ENCODE assay signal across 23 cellular contexts in genomic region chr17:19016297-19016696, GRCh38. TPM values are rescaled to one million over a fixed set of nuclear protein-coding genes. Genes with fewer than 3 reads are reported as not detected.
DNase-seq lines count a peak whose midpoint lies in the region; ATAC-seq and TF ChIP-seq lines count a peak whose summit lies in the region.
"Had no signal": no experiment of that assay in that cellular context is flagged by ENCODE, and none has a peak within 500 bp of the region (broad histone marks: within the 10 kb centered on the region; RNA-seq: fewer than 3 reads in every experiment).

No MANE protein-coding gene starts in this region.

- intact Hi-C loops in mammary epithelial cell (cut with micrococcal nuclease), result loop anchor here (10.0 kb wide), 1 partner anchor 51 kb away; no protein-coding TSS in a partner anchor
- intact Hi-C loops in breast epithelium (cut with DNase I; ENCODE audit: low total_unique reads), result no loop called here
- intact Hi-C loops in posterior vena cava (cut with DNase I), result loop anchor here in 1 of 2 donors (5.0 to 10.0 kb wide), 2 partner anchors 49 to 1281 kb away; no protein-coding TSS in a partner anchor
- intact Hi-C loops in ascending aorta (cut with DNase I), result no loop called here

- in situ Hi-C loops in mammary epithelial cell (cut with MboI; ENCODE audit: low sequenced_read_pairs in 2 of 2), result no loop called here

- TF ChIP-seq CTCF in mammary epithelial cell (conservative IDR thresholded peaks at IDR 0.05 in 1 of 2, IDR thresholded peaks at IDR 0.05 in 1 of 2; ENCODE audit: extremely low read depth in 1 of 2, insufficient read depth in 1 of 2, low read depth in 1 of 2, low read length in 2 of 2), result no peak
- no peak for TF ChIP-seq CTCF in breast epithelium (IDR thresholded peaks at IDR 0.05)
- no peak for TF ChIP-seq CTCF in ascending aorta (IDR thresholded peaks at IDR 0.05)

- no peak overlapping the region for H2AFZ ChIP-seq in mammary epithelial cell (ENCODE audit: low read depth, low read length)
- H2AFZ ChIP-seq: GM23338 had no signal

- CTCF ChIA-PET in mammary epithelial cell (lab: Charles Lee; ENCODE audit: low non-redundant PET), result no interaction called here

- no peak for TF ChIP-seq POLR2A in breast epithelium (IDR thresholded peaks at IDR 0.05)

- no peaks in the 10 kb centered on the region for H4K20me1 ChIP-seq in mammary epithelial cell (ENCODE audit: insufficient read depth, low read length)

- H3K79me2 ChIP-seq in mammary epithelial cell (ENCODE audit: insufficient read depth, low read length), result no peaks in the 10 kb centered on the region

- no peak for DNase-seq in mammary epithelial cell
- DNase-seq in breast epithelium (ENCODE audit: low spot score in 2 of 2), result no peak
- DNase-seq in NCI-H1694 treated with DMSO at 0.1 percent for 48 hours (lab: John Stamatoyannopoulos, UW), result peak; percentile 82
- DNase-seq in posterior vena cava (ENCODE audit: low spot score), result peak; percentile 55
- no peak for DNase-seq in LoVo (ENCODE audit: low spot score)
- DNase-seq in ascending aorta (ENCODE audit: low spot score in 2 of 2), result no peak
- DNase-seq: 8988T; BE2C; CD4-positive, CD25-positive, alpha-beta regulatory T cell; COR-L47; DMS 273 treated with DMSO at 0.1 percent for 48 hours; DND-41; HCEC 1CT; NCI-H1105; NCI-H510A; NCI-H748 treated with DMSO at 0.1 percent for 48 hours; NK-92 treated with Interleukin-12 subunit alpha and Interleukin-12 subunit beta, amount 100 ng/mL, for 24 hours; Peyer's patch; SHP77 treated with DMSO at 0.1 percent for 48 hours had no signal

- ATAC-seq in esophagus mucosa (peak; percentile 27), HG02588 (IDR thresholded peaks at IDR 0.05; ENCODE audit: unreplicated experiment) (no peak)
- ATAC-seq: GM23338, K562 had no signal

- WGBS in mammary epithelial cell (ENCODE audit: low coverage, missing lambda C conversion rate), result 72% methylated on average over 7 of the region's 8 CpGs

- H3K4me1 ChIP-seq in mammary epithelial cell (ENCODE audit: insufficient read depth, low read length) (peaks cover 9% of the 10 kb centered on the region), breast epithelium (no peaks in the 10 kb centered on the region), ascending aorta (no peaks in the 10 kb centered on the region)

- H3K4me2 ChIP-seq in mammary epithelial cell (ENCODE audit: insufficient read depth, low read depth, low read length), result peak overlapping the region; percentile 47
- H3K4me2 ChIP-seq: GM23338 had no signal

- H3K27me3 ChIP-seq in mammary epithelial cell (ENCODE audit: insufficient read depth, low read length), result no peaks in the 10 kb centered on the region
- no peaks in the 10 kb centered on the region for H3K27me3 ChIP-seq in breast epithelium
- H3K27me3 ChIP-seq in ascending aorta, result no peaks in the 10 kb centered on the region
- H3K27me3 ChIP-seq: BE2C, Peyer's patch had no signal

- H3K9ac ChIP-seq in mammary epithelial cell (ENCODE audit: insufficient read depth, low read length), result no peak overlapping the region

- H3K36me3 ChIP-seq in mammary epithelial cell (ENCODE audit: insufficient read depth, low read length) (no peaks in the 10 kb centered on the region), breast epithelium (no peaks in the 10 kb centered on the region), ascending aorta (no peaks in the 10 kb centered on the region)
- H3K36me3 ChIP-seq: BE2C, Peyer's patch had no signal

- H3K27ac ChIP-seq in mammary epithelial cell (ENCODE audit: insufficient read depth, low read depth, low read length) (no peak overlapping the region), breast epithelium (no peak overlapping the region), ascending aorta (no peak overlapping the region)
- H3K27ac ChIP-seq: Peyer's patch had no signal

- no peak overlapping the region for H3K4me3 ChIP-seq in mammary epithelial cell (replicated peaks in 1 of 3; ENCODE audit: insufficient read depth in 1 of 3, low read depth in 2 of 3, low read length in 3 of 3)
- no peak overlapping the region for H3K4me3 ChIP-seq in breast epithelium
- no peak overlapping the region for H3K4me3 ChIP-seq in ascending aorta
- H3K4me3 ChIP-seq: GM23338, K562, Peyer's patch had no signal

- BruUV-seq in mammary epithelial cell (replicated peaks; lab: Mats Ljungman, UMichigan), result no TSS peak

- no peaks in the 10 kb centered on the region for H3K9me3 ChIP-seq in mammary epithelial cell (replicated peaks; ENCODE audit: insufficient read depth, low read length)
- no peaks in the 10 kb centered on the region for H3K9me3 ChIP-seq in breast epithelium
- no peaks in the 10 kb centered on the region for H3K9me3 ChIP-seq in ascending aorta
- H3K9me3 ChIP-seq: BE2C, Peyer's patch had no signal

- dilution Hi-C loops in mammary epithelial cell (cut with HindIII; ENCODE audit: low sequenced_read_pairs), result no loop called here

RNA-seq across cellular contexts. Expression of gene FAM83G, which starts 11.7 kb away (rescaled TPM):
- total RNA-seq in mammary epithelial cell, result 10 to 100 TPM; 25.7 to 36.3 TPM
- 17.4 TPM for polyA plus RNA-seq in mammary epithelial cell
- polyA minus RNA-seq in mammary epithelial cell, result 24.7 TPM
- total RNA-seq in breast epithelium, result 10 to 100 TPM in 1 of 3 donors, 1 to 10 TPM in 2; 1.8 to 11.0 (median 7.2) TPM
- total RNA-seq in esophagus mucosa, result 47.0 TPM
- 10 to 100 TPM in 1 of 2 donors, 1 to 10 TPM in 1; 2.8 to 10.9 TPM for total RNA-seq in posterior vena cava
- total RNA-seq in ascending aorta, result 11.2 TPM

RNA-seq across cellular contexts. Expression of gene GRAP, which starts 30.5 kb away (rescaled TPM):
- total RNA-seq in mammary epithelial cell (not detected), breast epithelium (1 to 10 TPM; 1.8 to 9.8 (median 2.2) TPM), esophagus mucosa (1.00 TPM), posterior vena cava (1 to 10 TPM; 4.0 to 6.8 TPM), ascending aorta (1.8 TPM)
- polyA plus RNA-seq in mammary epithelial cell, result not detected
- not detected for polyA minus RNA-seq in mammary epithelial cell
- polyA plus RNA-seq: GM23338 had no signal

Comparison
In these comparisons a context has a peak if more than half of its experiments do, and no peak if none do; other contexts are left out.
1. DNase-seq: peak in NCI-H1694 treated with DMSO at 0.1 percent for 48 hours (single experiment) and posterior vena cava (single experiment); none in mammary epithelial cell (single experiment), breast epithelium (0 of 2), LoVo (single experiment) and ascending aorta (0 of 2).